7 cellular contexts compared by ENCODE assay signal in the genomic region with DNA sequence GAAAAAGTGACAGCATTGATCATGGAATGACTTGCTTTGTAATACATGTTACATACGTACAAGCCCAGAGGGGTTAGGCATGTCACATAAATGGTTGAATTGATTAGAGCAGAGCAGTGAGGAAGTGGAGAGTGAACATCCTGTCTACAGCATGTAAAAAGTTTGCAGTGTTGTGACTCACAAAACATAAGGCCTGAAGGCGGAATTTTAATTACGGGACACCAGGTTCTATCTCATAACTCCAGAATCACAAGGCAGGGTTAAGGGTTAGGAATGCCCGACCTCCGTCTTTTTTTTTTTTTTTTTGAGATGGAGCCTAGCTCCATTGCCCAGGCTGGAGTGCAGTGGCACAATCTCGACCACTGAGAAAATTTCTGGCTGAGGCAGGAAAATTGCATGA.
"Had no signal": no experiment of that assay in that cellular context is flagged by ENCODE, and none has a peak within 500 bp of the region (broad histone marks: within the 10 kb centered on the region; RNA-seq: fewer than 3 reads in every experiment).

No MANE protein-coding gene starts in this region.

- DNase-seq: IMR-90, KBM-7, KG1 had no signal

- H3K27ac ChIP-seq: HL-60, KMS-11 had no signal

- ATAC-seq: HepG2 had no signal

- H3K9ac ChIP-seq: KMS-11 had no signal

- FAIRE-seq: HepG2, HTR-8/SVneo had no signal

- H3K4me2 ChIP-seq: KMS-11 had no signal
